In genomic region chr18:43570593-43570992, GRCh38 we compare ENCODE assay signal across 15 cellular contexts.
DNase-seq lines count a peak whose midpoint lies in the region; ATAC-seq, FAIRE-seq and TF ChIP-seq lines count a peak whose summit lies in the region.
"Had no signal": no experiment of that assay in that cellular context is flagged by ENCODE, and none has a peak within 500 bp of the region (broad histone marks: within the 10 kb centered on the region; RNA-seq: fewer than 3 reads in every experiment).

No MANE protein-coding gene starts in this region.

- H3K9me3 Mint-ChIP-seq in GM23338 (no peaks in the 10 kb centered on the region), endodermal cell (no peaks in the 10 kb centered on the region)
- H3K9me3 Mint-ChIP-seq: CD14-positive monocyte, H9 had no signal

- H3K9ac ChIP-seq in OCI-LY3 (ENCODE audit: low read length) (peak overlapping the region; percentile 78; the same call in 1 of the 2 replicates), endodermal cell (ENCODE audit: extremely low read depth, low read length, poor library complexity, severe bottlenecking) (no peak overlapping the region), parathyroid adenoma (no peak overlapping the region)
- H3K9ac ChIP-seq: BLaER1 had no signal

- 76 to 93% methylated on average over 2 to 4 of the region's 4 CpGs for WGBS in endodermal cell (ENCODE audit: insufficient coverage in 1 of 2, insufficient read length in 1 of 2), 2 experiments
- WGBS in small intestine, 3 donors = 81 to 88% (median 82%) methylated on average over 4 of the region's 4 CpGs

- H3K36me3 ChIP-seq in GM23338 (ENCODE audit: insufficient read depth) (no peaks in the 10 kb centered on the region), OCI-LY3 (replicated peaks; ENCODE audit: low read depth, low read length) (peaks cover 12% of the 10 kb centered on the region), endodermal cell (ENCODE audit: control insufficient read depth, insufficient read depth, low read length) (no peaks in the 10 kb centered on the region), parathyroid adenoma (ENCODE audit: control insufficient read depth, insufficient read depth, low read length) (no peaks in the 10 kb centered on the region), small intestine (ENCODE audit: control insufficient read depth in 2 of 2, insufficient read depth in 2 of 2, low read length in 2 of 2) (no peaks in the 10 kb centered on the region), SJCRH30 (no peaks in the 10 kb centered on the region)
- H3K36me3 ChIP-seq: BLaER1 had no signal

- peak; percentile 5 for DNase-seq in GM23338 (ENCODE audit: low spot score)
- DNase-seq in endodermal cell = peak; percentile 46
- DNase-seq in T-helper 1 cell = no peak
- no peak for DNase-seq in small intestine
- no peak for DNase-seq in SJCRH30
- DNase-seq: 8988T, GF-D8, GOT3, H9 had no signal

- H3K36me3 Mint-ChIP-seq in GM23338 (ENCODE audit: low read depth) (no peaks in the 10 kb centered on the region), endodermal cell (ENCODE audit: low read depth) (no peaks in the 10 kb centered on the region)
- H3K36me3 Mint-ChIP-seq: CD14-positive monocyte; CD4-positive, alpha-beta memory T cell had no signal

- H3K4me3 Mint-ChIP-seq in GM23338 (no peak overlapping the region), endodermal cell (no peak overlapping the region)
- H3K4me3 Mint-ChIP-seq: CD14-positive monocyte; CD4-positive, alpha-beta memory T cell; H9 had no signal

- H3K4me2 ChIP-seq in GM23338 = no peak overlapping the region
- peak overlapping the region; percentile 10 for H3K4me2 ChIP-seq in OCI-LY3 (ENCODE audit: low read length)
- no peak overlapping the region for H3K4me2 ChIP-seq in parathyroid adenoma (ENCODE audit: low read length)
- H3K4me2 ChIP-seq: BLaER1 had no signal

- no peak overlapping the region for H3K4me3 ChIP-seq in GM23338
- no peak overlapping the region for H3K4me3 ChIP-seq in OCI-LY3 (ENCODE audit: low read length)
- H3K4me3 ChIP-seq in endodermal cell (ENCODE audit: low read length) = no peak overlapping the region
- H3K4me3 ChIP-seq in parathyroid adenoma (ENCODE audit: low read depth, low read length) = no peak overlapping the region
- H3K4me3 ChIP-seq in small intestine (ENCODE audit: low read depth in 1 of 2, low read length in 2 of 2) = no peak overlapping the region
- H3K4me3 ChIP-seq in SJCRH30 = no peak overlapping the region
- H3K4me3 ChIP-seq: BLaER1 had no signal

- H3K27ac ChIP-seq in GM23338 (ENCODE audit: low read depth) (no peak overlapping the region), OCI-LY3 (ENCODE audit: low read length) (peak overlapping the region; percentile 90), endodermal cell (ENCODE audit: low read depth, low read length) (no peak overlapping the region), parathyroid adenoma (no peak overlapping the region), small intestine (ENCODE audit: low read depth in 1 of 2, low read length in 1 of 2) (no peak overlapping the region), SJCRH30 (no peak overlapping the region)
- H3K27ac ChIP-seq: BLaER1 had no signal

- no peaks in the 10 kb centered on the region for H3F3A ChIP-seq in GM23338 (replicated peaks; ENCODE audit: low read depth)

- H3K4me1 Mint-ChIP-seq in GM23338 = peaks cover 10% of the 10 kb centered on the region; the same call in 2 of the 3 replicates
- peaks cover 10% of the 10 kb centered on the region for H3K4me1 Mint-ChIP-seq in endodermal cell
- H3K4me1 Mint-ChIP-seq: CD14-positive monocyte; CD4-positive, alpha-beta memory T cell had no signal

- H3K27me3 ChIP-seq in GM23338 (ENCODE audit: insufficient read depth) = no peaks in the 10 kb centered on the region
- H3K27me3 ChIP-seq in OCI-LY3 (ENCODE audit: low read depth, low read length) = no peaks in the 10 kb centered on the region
- no peaks in the 10 kb centered on the region for H3K27me3 ChIP-seq in endodermal cell (ENCODE audit: control insufficient read depth, insufficient read depth, low read length, poor library complexity, severe bottlenecking)
- H3K27me3 ChIP-seq in parathyroid adenoma (ENCODE audit: control insufficient read depth, insufficient read depth, low read length) = no peaks in the 10 kb centered on the region
- no peaks in the 10 kb centered on the region for H3K27me3 ChIP-seq in small intestine (ENCODE audit: control insufficient read depth in 2 of 2, insufficient read depth in 2 of 2, low read length in 2 of 2)
- H3K27me3 ChIP-seq in SJCRH30 = no peaks in the 10 kb centered on the region
- H3K27me3 ChIP-seq: BLaER1 had no signal

- no peak for FAIRE-seq in small intestine (lab: Jason Lieb, UNC)

- H2AFZ ChIP-seq in GM23338 = no peak overlapping the region
- peak overlapping the region; percentile 44; the same call in 1 of the 2 replicates for H2AFZ ChIP-seq in OCI-LY3 (ENCODE audit: low read depth, low read length)
- H2AFZ ChIP-seq in parathyroid adenoma = peak overlapping the region; percentile 57

- peak; percentile 60 for ATAC-seq in GM23338
- ATAC-seq: HepG2 had no signal

- no peak for TF ChIP-seq CTCF in GM23338 (conservative IDR thresholded peaks at IDR 0.05; ENCODE audit: low read depth in 2 of 2)
- no peak for TF ChIP-seq CTCF in OCI-LY3 (IDR thresholded peaks at IDR 0.05; ENCODE audit: low read depth, low read length)
- no peak for TF ChIP-seq CTCF in endodermal cell (conservative IDR thresholded peaks at IDR 0.05)
- no peak for TF ChIP-seq CTCF in parathyroid adenoma (IDR thresholded peaks at IDR 0.05)

- no peaks in the 10 kb centered on the region for H3K27me3 Mint-ChIP-seq in GM23338 (ENCODE audit: insufficient read depth, low read depth, poor library complexity)
- H3K27me3 Mint-ChIP-seq in endodermal cell (ENCODE audit: insufficient read depth) = no peaks in the 10 kb centered on the region
- H3K27me3 Mint-ChIP-seq: CD4-positive, alpha-beta memory T cell had no signal

- H4K20me1 ChIP-seq in GM23338 (replicated peaks; ENCODE audit: insufficient read depth) = no peaks in the 10 kb centered on the region
- no peaks in the 10 kb centered on the region for H4K20me1 ChIP-seq in OCI-LY3 (ENCODE audit: insufficient read depth, low read length)
- H4K20me1 ChIP-seq: BLaER1 had no signal

- H3K9me3 ChIP-seq in OCI-LY3 (ENCODE audit: insufficient read depth, low read length) (no peaks in the 10 kb centered on the region), endodermal cell (ENCODE audit: control insufficient read depth, low read length) (no peaks in the 10 kb centered on the region), parathyroid adenoma (ENCODE audit: control insufficient read depth, low read length) (no peaks in the 10 kb centered on the region), small intestine (ENCODE audit: control insufficient read depth, low read depth) (no peaks in the 10 kb centered on the region), SJCRH30 (replicated peaks) (no peaks in the 10 kb centered on the region)
- H3K9me3 ChIP-seq: BLaER1 had no signal

- H3K27ac Mint-ChIP-seq in GM23338 = peak overlapping the region; percentile 38; the same call in 1 of the 2 replicates
- peak overlapping the region; percentile 71 for H3K27ac Mint-ChIP-seq in endodermal cell
- H3K27ac Mint-ChIP-seq: CD14-positive monocyte; CD4-positive, alpha-beta memory T cell had no signal

- H3K79me2 ChIP-seq in GM23338 (replicated peaks; ENCODE audit: insufficient read depth) = no peaks in the 10 kb centered on the region
- H3K79me2 ChIP-seq in OCI-LY3 (ENCODE audit: low read length) = no peaks in the 10 kb centered on the region
- no peaks in the 10 kb centered on the region for H3K79me2 ChIP-seq in parathyroid adenoma

- H3K4me1 ChIP-seq in GM23338 (ENCODE audit: insufficient read depth) = no peaks in the 10 kb centered on the region
- peaks cover 54% of the 10 kb centered on the region for H3K4me1 ChIP-seq in OCI-LY3 (ENCODE audit: low read length)
- peaks cover 6% of the 10 kb centered on the region for H3K4me1 ChIP-seq in endodermal cell (ENCODE audit: control insufficient read depth, insufficient read depth, low read length)
- no peaks in the 10 kb centered on the region for H3K4me1 ChIP-seq in parathyroid adenoma
- H3K4me1 ChIP-seq in small intestine (ENCODE audit: control insufficient read depth in 2 of 2, insufficient read depth in 1 of 2, low read depth in 1 of 2, low read length in 1 of 2) = no peaks in the 10 kb centered on the region
- H3K4me1 ChIP-seq in SJCRH30 = no peaks in the 10 kb centered on the region
- H3K4me1 ChIP-seq: BLaER1 had no signal

- H3K9me2 ChIP-seq in GM23338 (ENCODE audit: insufficient read depth) = no peaks in the 10 kb centered on the region

TF ChIP-seq in GM23338, 12 proteins besides CTCF, POLR2A, EP300 and RAD21 (continues in another document):
- no peak for TF ChIP-seq ZNF114 (CRISPR knock-in tag; IDR thresholded peaks at IDR 0.05)
- TF ChIP-seq POLR2AphosphoS5 (IDR thresholded peaks at IDR 0.05; ENCODE audit: low read depth) = no peak

Comparison
In these comparisons a context has a peak if more than half of its experiments do, and no peak if none do; other contexts are left out.
1. DNase-seq: peak in GM23338 (single experiment) and endodermal cell (single experiment); none in T-helper 1 cell (0 of 5), small intestine (single experiment) and SJCRH30 (0 of 2).